Comparison of ENCODE assay signal across 12 cellular contexts in genomic region chr11:128500488-128500887, GRCh38.
DNase-seq lines count a peak whose midpoint lies in the region; ATAC-seq, FAIRE-seq and TF ChIP-seq lines count a peak whose summit lies in the region.
"Had no signal": no experiment of that assay in that cellular context is flagged by ENCODE, and none has a peak within 500 bp of the region (broad histone marks: within the 10 kb centered on the region; RNA-seq: fewer than 3 reads in every experiment).

No MANE protein-coding gene starts in this region.

- peaks cover 9% of the 10 kb centered on the region for H4K20me1 ChIP-seq in keratinocyte (ENCODE audit: control insufficient read depth, extremely low read depth, insufficient read depth, low read length)

- ATAC-seq in activated T-cell treated with anti-CD3 and anti-CD28 coated beads, Interleukin-2, amount 50 U/mL, for 4 hours: no peak
- no peak for ATAC-seq in activated T-helper 17 cell treated with anti-CD3 and anti-CD28 coated beads, Interleukin-2, amount 50 U/mL, for 72 hours (replicated peaks)
- ATAC-seq: WTC11 had no signal

- H2AFZ ChIP-seq in keratinocyte (ENCODE audit: control insufficient read depth, low read length): no peak overlapping the region

- intact Hi-C loops in thyroid gland (cut with DNase I) (no loop called here), posterior cingulate gyrus (cut with DNase I) (no loop called here)

- H3K27ac ChIP-seq in keratinocyte (ENCODE audit: control insufficient read depth, insufficient read depth, low read length): peak overlapping the region; percentile 8
- peak overlapping the region in 2 of 3 donors; percentile 56 to 74 for H3K27ac ChIP-seq in thyroid gland

- H3K4me1 ChIP-seq in keratinocyte (ENCODE audit: control insufficient read depth, extremely low read depth, insufficient read depth, low read length): peaks cover 76% of the 10 kb centered on the region
- H3K4me1 ChIP-seq in thyroid gland: peaks cover 31 to 86% of the 10 kb centered on the region in 2 donors

- peaks cover 97% of the 10 kb centered on the region for H3K4me1 Mint-ChIP-seq in activated T-cell treated with anti-CD3 and anti-CD28 coated beads, Interleukin-2, amount 50 U/mL, for 4 hours (ENCODE audit: low read depth)
- H3K4me1 Mint-ChIP-seq in activated T-helper 17 cell treated with anti-CD3 and anti-CD28 coated beads, Interleukin-2, amount 50 U/mL, for 72 hours: peaks cover 89% of the 10 kb centered on the region

- dilution Hi-C loops in keratinocyte (cut with MboI; ENCODE audit: extremely low pct_ligation_motif_present, low sequenced_read_pairs): loop anchor here (25.0 kb wide), 1 partner anchor 112 kb away; no protein-coding TSS in a partner anchor

- no peak overlapping the region for H3K9ac ChIP-seq in keratinocyte (ENCODE audit: control insufficient read depth, extremely low read depth, insufficient read depth, low read length)

- TF ChIP-seq POLR2A in thyroid gland (IDR thresholded peaks at IDR 0.05): no peak

- H3K4me3 Mint-ChIP-seq in activated T-cell treated with anti-CD3 and anti-CD28 coated beads, Interleukin-2, amount 50 U/mL, for 4 hours: peak overlapping the region; percentile 77
- H3K4me3 Mint-ChIP-seq in activated T-helper 17 cell treated with anti-CD3 and anti-CD28 coated beads, Interleukin-2, amount 50 U/mL, for 72 hours: peak overlapping the region; percentile 99
- H3K4me3 Mint-ChIP-seq: WTC11 had no signal

- H3K4me3 ChIP-seq in keratinocyte (ENCODE audit: control insufficient read depth in 2 of 3, extremely low read depth in 1 of 3, insufficient read depth in 2 of 3, low read depth in 1 of 3, low read length in 3 of 3) (no peak overlapping the region), thyroid gland (replicated peaks in 1 of 3) (no peak overlapping the region)

- H3K36me3 ChIP-seq in keratinocyte (ENCODE audit: control insufficient read depth in 2 of 2, extremely low read depth in 1 of 2, insufficient read depth in 2 of 2, low read length in 2 of 2) (peaks cover under 1 to 35% of the 10 kb centered on the region in 2 experiments), thyroid gland (no peaks in the 10 kb centered on the region)

- H3K36me3 Mint-ChIP-seq in activated T-cell treated with anti-CD3 and anti-CD28 coated beads, Interleukin-2, amount 50 U/mL, for 4 hours (ENCODE audit: insufficient read depth): peaks cover 31% of the 10 kb centered on the region
- H3K36me3 Mint-ChIP-seq in activated T-helper 17 cell treated with anti-CD3 and anti-CD28 coated beads, Interleukin-2, amount 50 U/mL, for 72 hours (ENCODE audit: low read depth): peaks cover 100% of the 10 kb centered on the region
- H3K36me3 Mint-ChIP-seq: brain, WTC11 had no signal

- no peak overlapping the region for H3K4me2 ChIP-seq in keratinocyte (ENCODE audit: control insufficient read depth, extremely low read depth, insufficient read depth, low read depth, low read length)

- no peaks in the 10 kb centered on the region for H3K9me3 Mint-ChIP-seq in activated T-cell treated with anti-CD3 and anti-CD28 coated beads, Interleukin-2, amount 50 U/mL, for 4 hours
- no peaks in the 10 kb centered on the region for H3K9me3 Mint-ChIP-seq in activated T-helper 17 cell treated with anti-CD3 and anti-CD28 coated beads, Interleukin-2, amount 50 U/mL, for 72 hours

- no peak for FAIRE-seq in keratinocyte (lab: Jason Lieb, UNC)

- TF ChIP-seq CTCF in keratinocyte (optimal IDR thresholded peaks at IDR 0.05 in 1 of 3, IDR thresholded peaks at IDR 0.05 in 1 of 3, conservative IDR thresholded peaks at IDR 0.05 in 1 of 3; ENCODE audit: extremely low read depth in 1 of 3, insufficient read depth in 2 of 3, low read length in 3 of 3) (no peak), thyroid gland (IDR thresholded peaks at IDR 0.05) (no peak)

- 66% methylated on average over 5 of the region's 5 CpGs for WGBS in thyroid gland, 2 donors

- H3K9me3 ChIP-seq in keratinocyte (ENCODE audit: control insufficient read depth, low read depth, low read length): no peaks in the 10 kb centered on the region
- H3K9me3 ChIP-seq in thyroid gland: no peaks in the 10 kb centered on the region

- peaks cover 3% of the 10 kb centered on the region for H3K9me1 ChIP-seq in keratinocyte (ENCODE audit: control insufficient read depth, extremely low read depth, insufficient read depth, low read length)

- DNase-seq in activated T-cell treated with anti-CD3 and anti-CD28 coated beads, Interleukin-2, amount 50 U/mL, for 4 hours: no peak
- DNase-seq in activated T-cell treated with anti-CD3 and anti-CD28 coated beads, Interleukin-2, amount 50 U/mL, for 1 hour: no peak
- DNase-seq in keratinocyte (ENCODE audit: low read depth, low spot score) (no peak), thyroid gland (no peak), islet precursor cell (no peak), NCI-H1417 (lab: John Stamatoyannopoulos, UW) (no peak), posterior cingulate gyrus (no peak)
- DNase-seq: hypothalamus, occipital lobe had no signal

- H3K27ac Mint-ChIP-seq in activated T-helper 17 cell treated with anti-CD3 and anti-CD28 coated beads, Interleukin-2, amount 50 U/mL, for 72 hours: peak overlapping the region; percentile 100

- no peaks in the 10 kb centered on the region for H3K27me3 Mint-ChIP-seq in activated T-cell treated with anti-CD3 and anti-CD28 coated beads, Interleukin-2, amount 50 U/mL, for 4 hours (ENCODE audit: low read depth)
- no peaks in the 10 kb centered on the region for H3K27me3 Mint-ChIP-seq in activated T-helper 17 cell treated with anti-CD3 and anti-CD28 coated beads, Interleukin-2, amount 50 U/mL, for 72 hours

- no peaks in the 10 kb centered on the region for H3K27me3 ChIP-seq in keratinocyte (ENCODE audit: control insufficient read depth, extremely low read depth, insufficient read depth, low read length)
- H3K27me3 ChIP-seq in thyroid gland: no peaks in the 10 kb centered on the region

- H3K79me2 ChIP-seq in keratinocyte (ENCODE audit: control insufficient read depth, insufficient read depth, low read length): peaks cover 94% of the 10 kb centered on the region
